Comparison of ENCODE assay signal across 13 cellular contexts in genomic region chr12:47757360-47757839, GRCh38. TPM values are rescaled to one million over a fixed set of nuclear protein-coding genes. Genes with fewer than 3 reads are reported as not detected.
DNase-seq lines count a peak whose midpoint lies in the region; ATAC-seq and TF ChIP-seq lines count a peak whose summit lies in the region.
"Had no signal": no experiment of that assay in that cellular context is flagged by ENCODE, and none has a peak within 500 bp of the region (broad histone marks: within the 10 kb centered on the region; RNA-seq: fewer than 3 reads in every experiment).

No MANE protein-coding gene starts in this region.

- no peaks in the 10 kb centered on the region for H3K27me3 ChIP-seq in CD8-positive, alpha-beta memory T cell (ENCODE audit: insufficient read depth, low read length, poor library complexity, severe bottlenecking)
- no peaks in the 10 kb centered on the region for H3K27me3 ChIP-seq in skeletal muscle satellite cell (ENCODE audit: control insufficient read depth, insufficient read depth, low read length)
- no peaks in the 10 kb centered on the region for H3K27me3 ChIP-seq in A673 (replicated peaks; ENCODE audit: insufficient read depth, low read depth, low read length, poor library complexity)
- H3K27me3 ChIP-seq: body of pancreas had no signal

- H3K27me3 Mint-ChIP-seq in CD8-positive, alpha-beta memory T cell = no peaks in the 10 kb centered on the region
- H3K27me3 Mint-ChIP-seq in WTC11 (ENCODE audit: low read depth) = no peaks in the 10 kb centered on the region; the same call in 1 of the 2 replicates
- peaks cover 2 to 3% (median 3%) of the 10 kb centered on the region in 3 donors for H3K27me3 Mint-ChIP-seq in immature natural killer cell (ENCODE audit: low read depth in 3 of 3)

- no peak overlapping the region for H3K27ac ChIP-seq in CD8-positive, alpha-beta memory T cell (ENCODE audit: low read depth, low read length)
- no peak overlapping the region for H3K27ac ChIP-seq in A673 (ENCODE audit: low read depth, low read length, poor library complexity, severe bottlenecking)

- no peak for TF ChIP-seq CTCF in WTC11 (IDR thresholded peaks at IDR 0.05)
- TF ChIP-seq CTCF in A673 (conservative IDR thresholded peaks at IDR 0.05; ENCODE audit: low read depth, low read length) = no peak

- H3K9me3 ChIP-seq in CD8-positive, alpha-beta memory T cell (ENCODE audit: low read length) = no peaks in the 10 kb centered on the region
- H3K9me3 ChIP-seq in skeletal muscle satellite cell (replicated peaks; ENCODE audit: low read length) (no peaks in the 10 kb centered on the region), A673 (ENCODE audit: low read depth, low read length, poor library complexity, severe bottlenecking) (no peaks in the 10 kb centered on the region)
- H3K9me3 ChIP-seq: body of pancreas had no signal

- no peaks in the 10 kb centered on the region for H3K36me3 ChIP-seq in CD8-positive, alpha-beta memory T cell (ENCODE audit: insufficient read depth, low read length)
- H3K36me3 ChIP-seq in skeletal muscle satellite cell (ENCODE audit: insufficient read depth, low read length) (no peaks in the 10 kb centered on the region), A673 (ENCODE audit: insufficient read depth, low read length, poor library complexity, severe bottlenecking) (no peaks in the 10 kb centered on the region)

- peak overlapping the region; percentile 99 for H3K4me2 ChIP-seq in skeletal muscle satellite cell (ENCODE audit: low read length)

- H3K27ac Mint-ChIP-seq in CD8-positive, alpha-beta memory T cell = peak overlapping the region in 4 of 8 donors; percentile 7 to 69 (median 58)
- H3K27ac Mint-ChIP-seq in WTC11 (peak overlapping the region; percentile 61; the same call in 1 of the 2 replicates), immature natural killer cell (peak overlapping the region in 2 of 6 donors; percentile 32 to 37)

- H3K4me3 ChIP-seq in CD8-positive, alpha-beta memory T cell (ENCODE audit: low read length) = no peak overlapping the region
- no peak overlapping the region for H3K4me3 ChIP-seq in skeletal muscle satellite cell (ENCODE audit: low read length)
- no peak overlapping the region for H3K4me3 ChIP-seq in A673 (ENCODE audit: low read depth, low read length, poor library complexity, severe bottlenecking)
- H3K4me3 ChIP-seq: body of pancreas had no signal

- peaks cover 11 to 31% (median 15%) of the 10 kb centered on the region in 3 donors for H3K4me1 Mint-ChIP-seq in CD8-positive, alpha-beta memory T cell
- H3K4me1 Mint-ChIP-seq in WTC11 (peaks cover 64% of the 10 kb centered on the region), immature natural killer cell (peaks cover 0 to 7% of the 10 kb centered on the region in 2 donors)

- no TSS peak for BruUV-seq in A673 (replicated peaks; lab: Mats Ljungman, UMichigan)

- no peaks in the 10 kb centered on the region for H3K9me3 Mint-ChIP-seq in CD8-positive, alpha-beta memory T cell
- no peaks in the 10 kb centered on the region for H3K9me3 Mint-ChIP-seq in WTC11
- H3K9me3 Mint-ChIP-seq in immature natural killer cell = no peaks in the 10 kb centered on the region

- H3K9ac ChIP-seq in skeletal muscle satellite cell (ENCODE audit: low read depth, low read length) = no peak overlapping the region

- ATAC-seq in WTC11 (no peak), HG02973 (IDR thresholded peaks at IDR 0.05; ENCODE audit: unreplicated experiment) (no peak), GM18520 (IDR thresholded peaks at IDR 0.05; ENCODE audit: unreplicated experiment) (no peak)
- ATAC-seq: body of pancreas had no signal

- no peak for DNase-seq in CD8-positive, alpha-beta memory T cell
- DNase-seq in WTC11 (ENCODE audit: low spot score) (no peak), immature natural killer cell (no peak), A673 (ENCODE audit: low spot score) (no peak)
- no peak for DNase-seq in activated T-cell treated with anti-CD3 and anti-CD28 coated beads, Interleukin-2, amount 50 U/mL, for 48 hours
- DNase-seq: DMS79, NCI-H187, SHP77 had no signal

- CTCF ChIA-PET in CD8-positive, alpha-beta memory T cell (lab: Charles Lee) = interaction anchor here (0.7 to 10.6 kb wide), 9 partner anchors 10 to 81 kb away, joined by 3 to 156 read pairs (median 18); partner anchors contain the start of genes RPAP3 and SLC48A1
- CTCF ChIA-PET in WTC11 (lab: Charles Lee) = interaction anchor here (0.9 to 10.5 kb wide), 17 partner anchors 10 to 192 kb away, joined by 3 to 173 read pairs (median 5); partner anchors contain the start of genes HDAC7, SLC48A1 and VDR
- CTCF ChIA-PET in A673 (lab: Charles Lee) = interaction anchor here (1.5 to 2.7 kb wide), 2 partner anchors 15 to 16 kb away, joined by 4 to 18 read pairs; no protein-coding TSS in a partner anchor

- POLR2A ChIA-PET in CD8-positive, alpha-beta memory T cell (lab: Charles Lee) = interaction anchor here (1.2 kb wide), 1 partner anchor 9 kb away, joined by 3 read pairs; no protein-coding TSS in a partner anchor
- POLR2A ChIA-PET in WTC11 (lab: Charles Lee) (interaction anchor here (0.9 to 1.0 kb wide), 2 partner anchors 25 to 51 kb away, joined by 3 to 4 read pairs; no protein-coding TSS in a partner anchor), A673 (lab: Charles Lee; ENCODE audit: low non-redundant PET) (no interaction called here)

- intact Hi-C loops in A673 (cut with micrococcal nuclease; ENCODE audit: unreplicated experiment) = no loop called here

- H3K4me3 Mint-ChIP-seq in CD8-positive, alpha-beta memory T cell = peak overlapping the region in 5 of 7 donors; percentile 31 to 63 (median 47)
- peak overlapping the region; percentile 30; the same call in 1 of the 2 replicates for H3K4me3 Mint-ChIP-seq in WTC11
- H3K4me3 Mint-ChIP-seq in immature natural killer cell = peak overlapping the region in 4 of 5 donors; percentile 12 to 33 (median 20)

- no peaks in the 10 kb centered on the region for H3K36me3 Mint-ChIP-seq in CD8-positive, alpha-beta memory T cell
- H3K36me3 Mint-ChIP-seq in WTC11 (no peaks in the 10 kb centered on the region), immature natural killer cell (no peaks in the 10 kb centered on the region)

- peaks cover 11% of the 10 kb centered on the region for H3K4me1 ChIP-seq in CD8-positive, alpha-beta memory T cell (ENCODE audit: insufficient read depth, low read length)
- H3K4me1 ChIP-seq in skeletal muscle satellite cell (ENCODE audit: control insufficient read depth, insufficient read depth, low read length) = peaks cover 58% of the 10 kb centered on the region
- peaks cover 30% of the 10 kb centered on the region for H3K4me1 ChIP-seq in A673 (ENCODE audit: insufficient read depth, low read length, poor library complexity, severe bottlenecking)

TF ChIP-seq in WTC11, 78 proteins besides CTCF, POLR2A, EP300 and RAD21:
- TF ChIP-seq CREB1 (CRISPR knock-in tag; IDR thresholded peaks at IDR 0.05) = no peak
- TF ChIP-seq ETV6 (CRISPR knock-in tag; IDR thresholded peaks at IDR 0.05) = no peak
- no peak for TF ChIP-seq NFE2L1 (CRISPR knock-in tag; IDR thresholded peaks at IDR 0.05)
TF ChIP-seq in WTC11: peak in this region for 0.

RNA-seq across cellular contexts. Expression of gene RAPGEF3, which starts 1.3 kb away (rescaled TPM):
- total RNA-seq in CD8-positive, alpha-beta memory T cell = 1 to 10 TPM in 1 of 2 experiments, under 1 TPM in 1; 0.95 to 1.1 TPM
- 0.15 TPM for polyA plus RNA-seq in CD8-positive, alpha-beta memory T cell
- total RNA-seq in WTC11 (2021) = 9.0 to 13.3 TPM (median 9.7 TPM) in 3 replicates
- under 1 TPM in 1 of 3 donors, not detected in 2; 0.25 TPM for polyA plus RNA-seq in immature natural killer cell
- 1.1 and 2.3 TPM in 2 replicates for total RNA-seq in skeletal muscle satellite cell (2012; rRNA removed)
- total RNA-seq in A673 (2021) = 4.3 and 5.7 TPM in 2 replicates

RNA-seq across cellular contexts. Expression of gene SLC48A1, which starts 15.6 kb away (rescaled TPM):
- total RNA-seq in CD8-positive, alpha-beta memory T cell = 10 to 100 TPM; 10.9 to 11.5 TPM
- 9.1 TPM for polyA plus RNA-seq in CD8-positive, alpha-beta memory T cell
- 13.5 to 16.8 TPM (median 13.8 TPM) in 3 replicates for total RNA-seq in WTC11 (2021)
- polyA plus RNA-seq in immature natural killer cell = 1 to 10 TPM in 2 of 3 donors, under 1 TPM in 1; 0.54 to 5.6 (median 3.1) TPM
- total RNA-seq in skeletal muscle satellite cell (2012; rRNA removed) = 3.9 and 12.2 TPM in 2 replicates
- 39.3 and 39.8 TPM in 2 replicates for total RNA-seq in A673 (2021)

RNA-seq across cellular contexts. Expression of gene ENDOU, which starts 32.1 kb away (rescaled TPM):
- total RNA-seq in CD8-positive, alpha-beta memory T cell = not detected
- not detected for polyA plus RNA-seq in CD8-positive, alpha-beta memory T cell
- total RNA-seq in WTC11 (2021) = not detected in 3 replicates
- not detected for polyA plus RNA-seq in immature natural killer cell
- total RNA-seq in skeletal muscle satellite cell (2012; rRNA removed) = 0.22 and 0.25 TPM in 2 replicates
- total RNA-seq in A673 (2021) = 0.35 and 0.58 TPM in 2 replicates
- total RNA-seq: body of pancreas, H7 had no signal

RNA-seq across cellular contexts. Expression of gene RPAP3, which starts 51.6 kb away (rescaled TPM):
- total RNA-seq in CD8-positive, alpha-beta memory T cell = 10 to 100 TPM; 54.0 to 58.1 TPM
- polyA plus RNA-seq in CD8-positive, alpha-beta memory T cell = 35.3 TPM
- total RNA-seq in WTC11 (2021) (34.4 to 44.3 TPM (median 40.6 TPM) in 3 replicates), A673 (2021) (70.5 and 81.1 TPM in 2 replicates)
- polyA plus RNA-seq in immature natural killer cell = 10 to 100 TPM; 16.8 to 38.1 (median 23.1) TPM
- total RNA-seq in skeletal muscle satellite cell (2012; rRNA removed) = 14.6 and 18.5 TPM in 2 replicates
